In genomic region chr3:141743305-141743704, GRCh38 we compare ENCODE assay signal across 22 cellular contexts. TPM values are rescaled to one million over a fixed set of nuclear protein-coding genes. Genes with fewer than 3 reads are reported as not detected.
DNase-seq lines count a peak whose midpoint lies in the region; ATAC-seq and TF ChIP-seq lines count a peak whose summit lies in the region.
"Had no signal": no experiment of that assay in that cellular context is flagged by ENCODE, and none has a peak within 500 bp of the region (broad histone marks: within the 10 kb centered on the region; RNA-seq: fewer than 3 reads in every experiment).

No MANE protein-coding gene starts in this region.

- H3K9me3 ChIP-seq in HEK293 (ENCODE audit: control insufficient read depth, insufficient read depth, low read depth, low read length) (no peaks in the 10 kb centered on the region), psoas muscle (no peaks in the 10 kb centered on the region)
- H3K9me3 ChIP-seq: Peyer's patch, SJSA1 had no signal

- CTCF ChIA-PET in HEK293 (lab: Yijun Ruan, JAX) = no interaction called here

- WGBS in psoas muscle, 3 donors = 73 to 86% (median 75%) methylated on average over 1 of the region's 1 CpG

- no peak overlapping the region for H3K4me3 ChIP-seq in HEK293 (ENCODE audit: low read depth, low read length)
- no peak overlapping the region for H3K4me3 ChIP-seq in fibroblast of villous mesenchyme (ENCODE audit: low read depth, low read length)
- H3K4me3 ChIP-seq in psoas muscle = peak overlapping the region; percentile 2
- H3K4me3 ChIP-seq: Peyer's patch, SJSA1 had no signal

- POLR2A ChIA-PET in HEK293 (lab: Yijun Ruan, JAX) = no interaction called here

- H3K36me3 Mint-ChIP-seq in activated T-cell treated with anti-CD3 and anti-CD28 coated beads, Interleukin-2, amount 50 U/mL, for 24 hours (ENCODE audit: low read depth) = peaks cover 86% of the 10 kb centered on the region
- H3K36me3 Mint-ChIP-seq in activated T-cell treated with anti-CD3 and anti-CD28 coated beads, Interleukin-2, amount 50 U/mL, for 4 hours (ENCODE audit: insufficient read depth) = peaks cover 20% of the 10 kb centered on the region
- peaks cover 39% of the 10 kb centered on the region for H3K36me3 Mint-ChIP-seq in T-helper 2 cell treated with Interferon-gamma antibody and Interleukin-4, amounts not matched to agents 5 μg/mL and 100 μg/mL, for 36 hours (ENCODE audit: low read depth)
- H3K36me3 Mint-ChIP-seq: IgD-negative memory B cell had no signal

- H3K27ac Mint-ChIP-seq in activated T-cell treated with anti-CD3 and anti-CD28 coated beads, Interleukin-2, amount 50 U/mL, for 24 hours = peak overlapping the region; percentile 67
- no peak overlapping the region for H3K27ac Mint-ChIP-seq in T-helper 2 cell treated with Interferon-gamma antibody and Interleukin-4, amounts not matched to agents 5 μg/mL and 100 μg/mL, for 36 hours
- H3K27ac Mint-ChIP-seq: H9 had no signal

- peaks cover 51% of the 10 kb centered on the region for H3K4me1 Mint-ChIP-seq in activated T-cell treated with anti-CD3 and anti-CD28 coated beads, Interleukin-2, amount 50 U/mL, for 24 hours (ENCODE audit: low read depth)
- peaks cover 47% of the 10 kb centered on the region for H3K4me1 Mint-ChIP-seq in activated T-cell treated with anti-CD3 and anti-CD28 coated beads, Interleukin-2, amount 50 U/mL, for 4 hours (ENCODE audit: low read depth)
- peaks cover 26% of the 10 kb centered on the region for H3K4me1 Mint-ChIP-seq in T-helper 2 cell treated with Interferon-gamma antibody and Interleukin-4, amounts not matched to agents 5 μg/mL and 100 μg/mL, for 36 hours (ENCODE audit: low read depth)

- H3K9me3 Mint-ChIP-seq in activated T-cell treated with anti-CD3 and anti-CD28 coated beads, Interleukin-2, amount 50 U/mL, for 24 hours = no peaks in the 10 kb centered on the region
- no peaks in the 10 kb centered on the region for H3K9me3 Mint-ChIP-seq in activated T-cell treated with anti-CD3 and anti-CD28 coated beads, Interleukin-2, amount 50 U/mL, for 4 hours
- H3K9me3 Mint-ChIP-seq in T-helper 2 cell treated with Interferon-gamma antibody and Interleukin-4, amounts not matched to agents 5 μg/mL and 100 μg/mL, for 36 hours = no peaks in the 10 kb centered on the region
- H3K9me3 Mint-ChIP-seq: H9, IgD-negative memory B cell had no signal

- H3K36me3 ChIP-seq in HEK293 (ENCODE audit: control insufficient read depth in 2 of 2, insufficient read depth in 1 of 2, low read length in 2 of 2) = peaks cover 5 to 38% of the 10 kb centered on the region in 2 experiments
- H3K36me3 ChIP-seq in psoas muscle (ENCODE audit: insufficient read depth in 1 of 2, low read depth in 1 of 2) = peaks cover 0 to 46% of the 10 kb centered on the region in 2 donors

- ATAC-seq in activated T-cell treated with anti-CD3 and anti-CD28 coated beads, Interleukin-2, amount 50 U/mL, for 4 hours = no peak
- no peak for ATAC-seq in psoas muscle

- no peaks in the 10 kb centered on the region for H3K27me3 Mint-ChIP-seq in activated T-cell treated with anti-CD3 and anti-CD28 coated beads, Interleukin-2, amount 50 U/mL, for 24 hours
- H3K27me3 Mint-ChIP-seq in activated T-cell treated with anti-CD3 and anti-CD28 coated beads, Interleukin-2, amount 50 U/mL, for 4 hours (ENCODE audit: low read depth) = no peaks in the 10 kb centered on the region
- H3K27me3 Mint-ChIP-seq in T-helper 2 cell treated with Interferon-gamma antibody and Interleukin-4, amounts not matched to agents 5 μg/mL and 100 μg/mL, for 36 hours (ENCODE audit: low read depth) = no peaks in the 10 kb centered on the region
- H3K27me3 Mint-ChIP-seq: IgD-negative memory B cell had no signal

- H3K27me3 ChIP-seq in psoas muscle (ENCODE audit: insufficient read depth in 3 of 3, low read length in 2 of 3) = no peaks in the 10 kb centered on the region
- H3K27me3 ChIP-seq: Peyer's patch, SJSA1 had no signal

- no peak for DNase-seq in activated T-cell treated with anti-CD3 and anti-CD28 coated beads, Interleukin-2, amount 50 U/mL, for 24 hours
- DNase-seq in activated T-cell treated with anti-CD3 and anti-CD28 coated beads, Interleukin-2, amount 50 U/mL, for 4 hours = no peak
- DNase-seq in fibroblast of villous mesenchyme (ENCODE audit: low read depth) = peak; percentile 17
- DNase-seq in psoas muscle = no peak
- DNase-seq in epidermal melanocyte (ENCODE audit: insufficient read length, low spot score) = no peak
- DNase-seq in 8988T = no peak
- no peak for DNase-seq in T-helper 2 cell treated with Interferon-gamma antibody and Interleukin-4, amounts not matched to agents 5 μg/mL and 100 μg/mL, for 36 hours (ENCODE audit: low spot score)
- DNase-seq: DMS79 treated with DMSO at 0.1 percent for 48 hours; H9; Kasumi-1; NCI-H1105; NCI-H2081; NCI-H2171 treated with DMSO at 0.1 percent for 48 hours; NCI-H446 treated with DMSO at 0.1 percent for 48 hours; NK-92 treated with Interleukin-12 subunit alpha and Interleukin-12 subunit beta, amount 100 ng/mL, for 24 hours; Peyer's patch had no signal

- no peak overlapping the region for H3K4me3 Mint-ChIP-seq in activated T-cell treated with anti-CD3 and anti-CD28 coated beads, Interleukin-2, amount 50 U/mL, for 24 hours
- H3K4me3 Mint-ChIP-seq in activated T-cell treated with anti-CD3 and anti-CD28 coated beads, Interleukin-2, amount 50 U/mL, for 4 hours = no peak overlapping the region
- H3K4me3 Mint-ChIP-seq in T-helper 2 cell treated with Interferon-gamma antibody and Interleukin-4, amounts not matched to agents 5 μg/mL and 100 μg/mL, for 36 hours = no peak overlapping the region
- H3K4me3 Mint-ChIP-seq: H9 had no signal

- H3K27ac ChIP-seq in HEK293 (ENCODE audit: extremely low read depth, low read depth, low read length) (no peak overlapping the region), psoas muscle (peak overlapping the region; percentile 43)
- H3K27ac ChIP-seq: HL-60, Peyer's patch, SJSA1 had no signal

- TF ChIP-seq CTCF in HEK293 (tag by site-specific recombination; IDR thresholded peaks at IDR 0.05) = no peak
- no peak for TF ChIP-seq CTCF in fibroblast of villous mesenchyme (IDR thresholded peaks at IDR 0.05; ENCODE audit: insufficient read depth, low read depth, low read length)
- TF ChIP-seq CTCF in psoas muscle (IDR thresholded peaks at IDR 0.05) = no peak

- intact Hi-C loops in psoas muscle (cut with DNase I) = no loop called here

- H3K4me1 ChIP-seq in HEK293 (ENCODE audit: control insufficient read depth, insufficient read depth, low read length) = no peaks in the 10 kb centered on the region
- peaks cover 53% of the 10 kb centered on the region for H3K4me1 ChIP-seq in psoas muscle

TF ChIP-seq in HEK293, 187 proteins besides CTCF, POLR2A, EP300 and RAD21:
- TF ChIP-seq PRDM6 (tag by site-specific recombination; IDR thresholded peaks at IDR 0.05) = peak; percentile 39; the same call in 1 of the 2 replicates
- TF ChIP-seq ZIC2 (tag by site-specific recombination; IDR thresholded peaks at IDR 0.05) = no peak
TF ChIP-seq in HEK293: peak in this region for 1.

RNA-seq across cellular contexts. Expression of gene RNF7, which starts 5.2 kb away (rescaled TPM):
- 10 to 100 TPM; 73.1 to 78.1 (median 73.6) TPM for total RNA-seq in activated T-cell treated with anti-CD3 and anti-CD28 coated beads, Interleukin-2, amount 50 U/mL, for 4 hours
- total RNA-seq in fibroblast of villous mesenchyme (43.5 and 57.0 TPM in 2 replicates), psoas muscle (100 to 1,000 TPM in 3 of 4 donors, 10 to 100 TPM in 1; 95.1 to 123 (median 110) TPM)
- 100 to 1,000 TPM in 2 of 3 donors, 10 to 100 TPM in 1; 87.1 to 191 (median 114) TPM for polyA plus RNA-seq in psoas muscle

RNA-seq across cellular contexts. Expression of gene GRK7, which starts 19.9 kb away (rescaled TPM):
- total RNA-seq in activated T-cell treated with anti-CD3 and anti-CD28 coated beads, Interleukin-2, amount 50 U/mL, for 4 hours = not detected
- total RNA-seq in fibroblast of villous mesenchyme (under 0.01 TPM in 1 of 2 replicates, not detected in the other), psoas muscle (under 1 TPM in 1 of 4 donors, not detected in 3; 0.16 TPM)
- polyA plus RNA-seq in psoas muscle = under 1 TPM; 0.04 to 0.64 (median 0.07) TPM
- total RNA-seq: H9, HT1080, Peyer's patch, SJSA1 had no signal
- polyA plus RNA-seq: BJ, IgD-negative memory B cell had no signal
